In the genomic region with DNA sequence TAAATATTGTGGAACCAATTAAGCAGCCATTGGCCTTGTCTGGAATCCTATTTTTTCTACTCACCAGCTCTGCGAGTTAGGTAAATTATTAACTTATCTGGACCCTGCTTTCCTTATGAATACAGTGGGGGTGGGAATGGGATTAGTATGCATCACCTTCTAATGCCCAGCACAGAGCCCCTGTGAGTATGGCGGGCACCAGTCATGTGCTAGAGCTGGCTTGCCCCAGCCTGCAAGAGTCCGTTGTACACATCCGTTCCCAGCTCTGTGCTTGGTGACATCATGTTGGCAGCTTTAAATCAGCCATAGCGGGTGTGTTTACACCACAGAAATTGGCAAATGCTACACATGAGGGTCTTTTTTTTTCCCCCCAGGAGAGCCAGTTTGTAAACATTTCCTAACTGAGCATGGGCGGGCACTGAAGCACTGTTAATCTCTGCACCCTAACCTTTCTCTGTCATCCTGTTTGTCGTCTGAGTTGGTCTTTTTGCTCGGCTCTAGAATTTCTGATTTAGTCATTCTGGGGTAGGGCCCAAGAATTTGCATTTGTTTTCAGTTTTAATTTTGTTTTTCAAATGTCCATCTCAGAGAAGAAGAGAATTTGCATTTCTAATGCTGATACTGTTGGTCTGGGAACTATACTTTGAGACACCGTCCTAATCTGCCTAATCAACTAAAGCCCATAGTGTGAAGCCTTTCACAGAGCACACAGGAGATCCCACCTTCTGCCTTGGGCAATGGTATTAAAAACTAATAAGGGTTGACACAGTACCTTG, we compare ENCODE assay signal across 15 cellular contexts.
A peak's percentile ranks its signal among the peaks of the same experiment; 100 is the strongest.
DNase-seq lines count a peak whose midpoint lies in the region; ATAC-seq and TF ChIP-seq lines count a peak whose summit lies in the region.
"Had no signal": no experiment of that assay in that cellular context is flagged by ENCODE, and none has a peak within 500 bp of the region (broad histone marks: within the 10 kb centered on the region; RNA-seq: fewer than 3 reads in every experiment).

No MANE protein-coding gene starts in this region.

- H3K4me3 Mint-ChIP-seq in stimulated activated naive CD8-positive, alpha-beta T cell treated with anti-CD3 and anti-CD28 coated beads, Interleukin-15, amount 100 ng/mL, for 72 hours = no peak overlapping the region
- H3K4me3 Mint-ChIP-seq: CD4-positive, CD25-positive, alpha-beta regulatory T cell had no signal

- no peaks in the 10 kb centered on the region for H3K9me3 ChIP-seq in breast epithelium
- H3K9me3 ChIP-seq: testis had no signal

- ATAC-seq in GM19025 (IDR thresholded peaks at IDR 0.05; ENCODE audit: low read depth, unreplicated experiment) (peak; percentile 87), GM21447 (IDR thresholded peaks at IDR 0.05; ENCODE audit: unreplicated experiment) (peak; percentile 77), HG03064 (IDR thresholded peaks at IDR 0.05; ENCODE audit: low read depth, unreplicated experiment) (peak; percentile 74)
- ATAC-seq in stimulated activated naive CD8-positive, alpha-beta T cell treated with anti-CD3 and anti-CD28 coated beads, Interleukin-15, amount 100 ng/mL, for 72 hours = no peak
- ATAC-seq: K562 had no signal

- intact Hi-C loops in breast epithelium (cut with DNase I; ENCODE audit: low total_unique reads) = no loop called here

- no peak for TF ChIP-seq POLR2A in breast epithelium (IDR thresholded peaks at IDR 0.05)

- no peaks in the 10 kb centered on the region for H3K4me1 ChIP-seq in breast epithelium
- H3K4me1 ChIP-seq: testis had no signal

- no peak overlapping the region for H3K4me3 ChIP-seq in breast epithelium
- H3K4me3 ChIP-seq: K562, SK-N-MC, testis had no signal

- no peaks in the 10 kb centered on the region for H3K36me3 ChIP-seq in breast epithelium

- no peaks in the 10 kb centered on the region for H3K4me1 Mint-ChIP-seq in stimulated activated naive CD8-positive, alpha-beta T cell treated with anti-CD3 and anti-CD28 coated beads, Interleukin-15, amount 100 ng/mL, for 72 hours
- H3K4me1 Mint-ChIP-seq: CD4-positive, CD25-positive, alpha-beta regulatory T cell had no signal

- peaks cover 7% of the 10 kb centered on the region for H3K27me3 Mint-ChIP-seq in stimulated activated naive CD8-positive, alpha-beta T cell treated with anti-CD3 and anti-CD28 coated beads, Interleukin-15, amount 100 ng/mL, for 72 hours

- no peak for TF ChIP-seq CTCF in breast epithelium (IDR thresholded peaks at IDR 0.05)

- H3K27me3 ChIP-seq in breast epithelium = peaks cover 0 to 9% of the 10 kb centered on the region in 2 donors
- H3K27me3 ChIP-seq: testis had no signal

- DNase-seq in SW480 (ENCODE audit: low spot score) = peak; percentile 11
- no peak for DNase-seq in NK-92 treated with Interleukin-12 subunit alpha and Interleukin-12 subunit beta, amount 100 ng/mL, for 24 hours (lab: John Stamatoyannopoulos, UW)
- no peak for DNase-seq in breast epithelium (ENCODE audit: low spot score in 2 of 2)
- DNase-seq in stimulated activated naive CD8-positive, alpha-beta T cell treated with anti-CD3 and anti-CD28 coated beads, Interleukin-15, amount 100 ng/mL, for 72 hours = no peak
- DNase-seq: CD4-positive, CD25-positive, alpha-beta regulatory T cell; GF-D8; hypothalamus; NCI-H187; testis had no signal

- H3K9me3 Mint-ChIP-seq in stimulated activated naive CD8-positive, alpha-beta T cell treated with anti-CD3 and anti-CD28 coated beads, Interleukin-15, amount 100 ng/mL, for 72 hours = no peaks in the 10 kb centered on the region

- H3K27ac ChIP-seq in breast epithelium = no peak overlapping the region
- H3K27ac ChIP-seq: SK-N-MC, testis, VCaP had no signal

- no peak overlapping the region for H3K27ac Mint-ChIP-seq in stimulated activated naive CD8-positive, alpha-beta T cell treated with anti-CD3 and anti-CD28 coated beads, Interleukin-15, amount 100 ng/mL, for 72 hours
- H3K27ac Mint-ChIP-seq: CD4-positive, CD25-positive, alpha-beta regulatory T cell had no signal
